10 cellular contexts compared by ENCODE assay signal in genomic region chr17:67434061-67434525, GRCh38. TPM values are rescaled to one million over a fixed set of nuclear protein-coding genes. Genes with fewer than 3 reads are reported as not detected.
DNase-seq lines count a peak whose midpoint lies in the region; ATAC-seq lines count a peak whose summit lies in the region.
"Had no signal": no experiment of that assay in that cellular context is flagged by ENCODE, and none has a peak within 500 bp of the region (broad histone marks: within the 10 kb centered on the region; RNA-seq: fewer than 3 reads in every experiment).

No MANE protein-coding gene starts in this region.

- DNase-seq in T-helper 17 cell, result peak in 2 of 3 donors; percentile 25 to 37
- DNase-seq in amniotic epithelial cell (ENCODE audit: low read depth), result peak; percentile 3
- peak; percentile 88 for DNase-seq in natural killer cell treated with Interleukin-12 subunit alpha and Interleukin-12 subunit beta and Interleukin-15 and Interleukin-18, amount 100 ng/mL, for 72 hours (ENCODE audit: low spot score)
- DNase-seq in dedifferentiated amniotic fluid mesenchymal stem cell (ENCODE audit: extremely low spot score), result no peak
- DNase-seq in SK-N-DZ (ENCODE audit: low spot score), result no peak
- no peak for DNase-seq in H4 (ENCODE audit: low spot score)
- DNase-seq: NCI-H2029 treated with DMSO at 0.1 percent for 48 hours; stimulated activated naive B cell treated with anti-CD40 and anti-IgM and Interleukin-4, amounts not matched to agents 10 μg/mL and 1 μg/mL and 100 μg/mL, for 72 hours had no signal

- no peaks in the 10 kb centered on the region for H3K9me3 Mint-ChIP-seq in natural killer cell treated with Interleukin-12 subunit alpha and Interleukin-12 subunit beta and Interleukin-15 and Interleukin-18, amount 100 ng/mL, for 72 hours
- H3K9me3 Mint-ChIP-seq: stimulated activated naive B cell treated with anti-CD40 and anti-IgM and Interleukin-4, amounts not matched to agents 10 μg/mL and 1 μg/mL and 100 μg/mL, for 72 hours had no signal

- H3K4me3 Mint-ChIP-seq in T-helper 17 cell, result peak overlapping the region; percentile 78
- peak overlapping the region; percentile 59 for H3K4me3 Mint-ChIP-seq in natural killer cell treated with Interleukin-12 subunit alpha and Interleukin-12 subunit beta and Interleukin-15 and Interleukin-18, amount 100 ng/mL, for 72 hours
- H3K4me3 Mint-ChIP-seq: stimulated activated naive B cell treated with anti-CD40 and anti-IgM and Interleukin-4, amounts not matched to agents 10 μg/mL and 1 μg/mL and 100 μg/mL, for 72 hours had no signal

- H3K36me3 ChIP-seq in BLaER1, result 0 out of 2 replicates have a peak, but pooled peaks cover 4% of the 10 kb centered on the region

- H3K4me1 Mint-ChIP-seq in T-helper 17 cell, result peaks cover 57% of the 10 kb centered on the region
- H3K4me1 Mint-ChIP-seq in natural killer cell treated with Interleukin-12 subunit alpha and Interleukin-12 subunit beta and Interleukin-15 and Interleukin-18, amount 100 ng/mL, for 72 hours (ENCODE audit: low read depth in 2 of 2), result peaks cover 67 to 76% of the 10 kb centered on the region in 2 donors

- H3K27me3 Mint-ChIP-seq in T-helper 17 cell, result no peaks in the 10 kb centered on the region
- H3K27me3 Mint-ChIP-seq in natural killer cell treated with Interleukin-12 subunit alpha and Interleukin-12 subunit beta and Interleukin-15 and Interleukin-18, amount 100 ng/mL, for 72 hours, result no peaks in the 10 kb centered on the region
- H3K27me3 Mint-ChIP-seq: stimulated activated naive B cell treated with anti-CD40 and anti-IgM and Interleukin-4, amounts not matched to agents 10 μg/mL and 1 μg/mL and 100 μg/mL, for 72 hours had no signal

- no peaks in the 10 kb centered on the region for H3K9me3 ChIP-seq in BLaER1
- no peaks in the 10 kb centered on the region for H3K9me3 ChIP-seq in T-helper 17 cell (ENCODE audit: control insufficient read depth, low read length, poor library complexity, severe bottlenecking)

- ATAC-seq in T-helper 17 cell (peak; percentile 73), HG02970 (IDR thresholded peaks at IDR 0.05; ENCODE audit: low FRiP score, unreplicated experiment) (no peak)
- ATAC-seq in natural killer cell treated with Interleukin-12 subunit alpha and Interleukin-12 subunit beta and Interleukin-15 and Interleukin-18, amount 100 ng/mL, for 72 hours, result peak; percentile 82 to 89

- no peaks in the 10 kb centered on the region for H3K36me3 Mint-ChIP-seq in T-helper 17 cell (ENCODE audit: low read depth)
- H3K36me3 Mint-ChIP-seq in natural killer cell treated with Interleukin-12 subunit alpha and Interleukin-12 subunit beta and Interleukin-15 and Interleukin-18, amount 100 ng/mL, for 72 hours, result no peaks in the 10 kb centered on the region

- no peak overlapping the region for H3K9ac ChIP-seq in BLaER1

- no peaks in the 10 kb centered on the region for H3K27me3 ChIP-seq in BLaER1

- H3K27ac ChIP-seq in BLaER1, result peak overlapping the region; percentile 41

- peaks cover 37% of the 10 kb centered on the region; the same call in 1 of the 2 replicates for H4K20me1 ChIP-seq in BLaER1

- H3K4me3 ChIP-seq in BLaER1, result no peak overlapping the region

- H3K4me1 ChIP-seq in BLaER1, result peaks cover 65% of the 10 kb centered on the region

- H3K27ac Mint-ChIP-seq in T-helper 17 cell, result peak overlapping the region; percentile 99
- H3K27ac Mint-ChIP-seq in natural killer cell treated with Interleukin-12 subunit alpha and Interleukin-12 subunit beta and Interleukin-15 and Interleukin-18, amount 100 ng/mL, for 72 hours, result peak overlapping the region; percentile 84 to 94

- H3K4me2 ChIP-seq in BLaER1, result peak overlapping the region; percentile 44

RNA-seq across cellular contexts. Expression of gene PITPNC1, which starts 57.0 kb away (rescaled TPM):
- total RNA-seq in T-helper 17 cell, result 10 to 100 TPM; 72.9 to 82.0 TPM
- 10 to 100 TPM; 73.9 to 81.9 TPM for total RNA-seq in natural killer cell treated with Interleukin-12 subunit alpha and Interleukin-12 subunit beta and Interleukin-15 and Interleukin-18, amount 100 ng/mL, for 72 hours
- polyA plus RNA-seq in SK-N-DZ (2014; cell fraction: cytosol; rRNA removed), result 10.8 and 17.5 TPM in 2 replicates
- polyA plus RNA-seq in SK-N-DZ (2014; cell fraction: nucleus; rRNA removed), result 6.8 and 10.5 TPM in 2 replicates
- total RNA-seq in H4 (2014; rRNA removed; shearing (Covaris generic)), result 2.5 and 6.3 TPM in 2 replicates

Comparison
In these comparisons a context has a peak if more than half of its experiments do, and no peak if none do; other contexts are left out.
1. DNase-seq: peak in T-helper 17 cell (2 of 3), amniotic epithelial cell (single experiment) and natural killer cell treated with Interleukin-12 subunit alpha and Interleukin-12 subunit beta and Interleukin-15 and Interleukin-18, amount 100 ng/mL, for 72 hours (single experiment); none in dedifferentiated amniotic fluid mesenchymal stem cell (single experiment), SK-N-DZ (single experiment) and H4 (single experiment).
2. RNA of gene PITPNC1, which starts 57.0 kb away (total RNA-seq): 72.9 to 82.0 TPM in T-helper 17 cell and 73.9 to 81.9 TPM in natural killer cell treated with Interleukin-12 subunit alpha and Interleukin-12 subunit beta and Interleukin-15 and Interleukin-18, amount 100 ng/mL, for 72 hours; 2.5 to 6.3 TPM in H4; every median in the first group is over 10 times any median in the second.